Comparison of ENCODE assay signal across 10 cellular contexts in genomic region chr3:31952205-31952604, GRCh38. TPM values are rescaled to one million over a fixed set of nuclear protein-coding genes. Genes with fewer than 3 reads are reported as not detected.
DNase-seq lines count a peak whose midpoint lies in the region; ATAC-seq and TF ChIP-seq lines count a peak whose summit lies in the region.
"Had no signal": no experiment of that assay in that cellular context is flagged by ENCODE, and none has a peak within 500 bp of the region (broad histone marks: within the 10 kb centered on the region; RNA-seq: fewer than 3 reads in every experiment).

No MANE protein-coding gene starts in this region.

- no peaks in the 10 kb centered on the region for H3K27me3 Mint-ChIP-seq in activated naive CD8-positive, alpha-beta T cell treated with anti-CD3 and anti-CD28 coated beads, Interleukin-2, amount 50 U/mL, for 24 hours
- H3K27me3 Mint-ChIP-seq in activated naive CD8-positive, alpha-beta T cell treated with anti-CD3 and anti-CD28 coated beads for 36 hours, result peaks cover 11% of the 10 kb centered on the region
- no peaks in the 10 kb centered on the region for H3K27me3 Mint-ChIP-seq in type B pancreatic cell

- DNase-seq in activated naive CD8-positive, alpha-beta T cell treated with anti-CD3 and anti-CD28 coated beads, Interleukin-2, amount 50 U/mL, for 24 hours, result no peak
- DNase-seq in activated naive CD8-positive, alpha-beta T cell treated with anti-CD3 and anti-CD28 coated beads for 36 hours, result no peak
- DNase-seq in breast epithelium (ENCODE audit: low spot score in 2 of 2), result no peak
- no peak for DNase-seq in putamen (ENCODE audit: low spot score)
- DNase-seq in type B pancreatic cell (ENCODE audit: extremely low spot score, unreplicated experiment), result no peak
- DNase-seq in NOMO-1 treated with dmso at 0.1 percent for 144 hours (lab: John Stamatoyannopoulos, UW; ENCODE audit: unreplicated experiment), result no peak
- DNase-seq: GDM1, NCI-H2227 treated with DMSO at 0.1 percent for 48 hours had no signal

- peaks cover 0 to 9% of the 10 kb centered on the region in 2 donors for H3K4me1 ChIP-seq in breast epithelium

- peaks cover 4% of the 10 kb centered on the region for H3K36me3 Mint-ChIP-seq in activated naive CD8-positive, alpha-beta T cell treated with anti-CD3 and anti-CD28 coated beads, Interleukin-2, amount 50 U/mL, for 24 hours (ENCODE audit: low read depth)
- peaks cover 5% of the 10 kb centered on the region for H3K36me3 Mint-ChIP-seq in activated naive CD8-positive, alpha-beta T cell treated with anti-CD3 and anti-CD28 coated beads for 36 hours
- H3K36me3 Mint-ChIP-seq in type B pancreatic cell, result no peaks in the 10 kb centered on the region

- no peak for TF ChIP-seq POLR2A in breast epithelium (IDR thresholded peaks at IDR 0.05)

- H3K27ac Mint-ChIP-seq in activated naive CD8-positive, alpha-beta T cell treated with anti-CD3 and anti-CD28 coated beads, Interleukin-2, amount 50 U/mL, for 24 hours, result no peak overlapping the region
- H3K27ac Mint-ChIP-seq in activated naive CD8-positive, alpha-beta T cell treated with anti-CD3 and anti-CD28 coated beads for 36 hours, result no peak overlapping the region
- H3K27ac Mint-ChIP-seq in type B pancreatic cell, result no peak overlapping the region

- H3K4me3 ChIP-seq in breast epithelium, result no peak overlapping the region

- ATAC-seq in activated naive CD8-positive, alpha-beta T cell treated with anti-CD3 and anti-CD28 coated beads, Interleukin-2, amount 50 U/mL, for 24 hours, result peak; percentile 40
- peak; percentile 68 for ATAC-seq in HG02610 (IDR thresholded peaks at IDR 0.05; ENCODE audit: unreplicated experiment)
- ATAC-seq in HG03469 (IDR thresholded peaks at IDR 0.05; ENCODE audit: unreplicated experiment), result peak; percentile 85

- peaks cover 7% of the 10 kb centered on the region for H3K4me1 Mint-ChIP-seq in activated naive CD8-positive, alpha-beta T cell treated with anti-CD3 and anti-CD28 coated beads, Interleukin-2, amount 50 U/mL, for 24 hours
- H3K4me1 Mint-ChIP-seq in activated naive CD8-positive, alpha-beta T cell treated with anti-CD3 and anti-CD28 coated beads for 36 hours, result no peaks in the 10 kb centered on the region
- H3K4me1 Mint-ChIP-seq in type B pancreatic cell (ENCODE audit: unreplicated experiment), result peaks cover 14% of the 10 kb centered on the region

- H3K27ac ChIP-seq in breast epithelium, result no peak overlapping the region

- intact Hi-C loops in breast epithelium (cut with DNase I; ENCODE audit: low total_unique reads), result no loop called here

- H3K36me3 ChIP-seq in breast epithelium, result no peaks in the 10 kb centered on the region

- peaks cover 18% of the 10 kb centered on the region for H3K9me3 Mint-ChIP-seq in activated naive CD8-positive, alpha-beta T cell treated with anti-CD3 and anti-CD28 coated beads, Interleukin-2, amount 50 U/mL, for 24 hours
- peaks cover 8% of the 10 kb centered on the region for H3K9me3 Mint-ChIP-seq in activated naive CD8-positive, alpha-beta T cell treated with anti-CD3 and anti-CD28 coated beads for 36 hours
- H3K9me3 Mint-ChIP-seq in type B pancreatic cell, result peaks cover 5% of the 10 kb centered on the region

- H3K9me3 ChIP-seq in breast epithelium, result peaks cover 8% of the 10 kb centered on the region in 2 donors

- no peak for TF ChIP-seq CTCF in breast epithelium (IDR thresholded peaks at IDR 0.05)
- TF ChIP-seq CTCF in type B pancreatic cell (conservative IDR thresholded peaks at IDR 0.05), result no peak

- no peak overlapping the region for H3K4me3 Mint-ChIP-seq in activated naive CD8-positive, alpha-beta T cell treated with anti-CD3 and anti-CD28 coated beads, Interleukin-2, amount 50 U/mL, for 24 hours
- no peak overlapping the region for H3K4me3 Mint-ChIP-seq in activated naive CD8-positive, alpha-beta T cell treated with anti-CD3 and anti-CD28 coated beads for 36 hours
- no peak overlapping the region for H3K4me3 Mint-ChIP-seq in type B pancreatic cell

- H3K27me3 ChIP-seq in breast epithelium, result no peaks in the 10 kb centered on the region

RNA-seq across cellular contexts. Expression of gene OSBPL10, which starts 28.9 kb away (rescaled TPM):
- 1 to 10 TPM; 5.4 to 5.5 TPM for total RNA-seq in activated naive CD8-positive, alpha-beta T cell treated with anti-CD3 and anti-CD28 coated beads for 36 hours
- total RNA-seq in breast epithelium (10 to 100 TPM; 17.6 to 47.4 (median 26.5) TPM), type B pancreatic cell (ENCODE audit: low replicate concordance) (24.4 and 43.6 TPM in 2 replicates)

RNA-seq across cellular contexts. Expression of gene ZNF860, which starts 29.3 kb away (rescaled TPM):
- under 1 TPM; 0.34 to 0.37 TPM for total RNA-seq in activated naive CD8-positive, alpha-beta T cell treated with anti-CD3 and anti-CD28 coated beads for 36 hours
- 1 to 10 TPM in 2 of 3 donors, under 1 TPM in 1; 0.80 to 4.2 (median 3.3) TPM for total RNA-seq in breast epithelium
- total RNA-seq in type B pancreatic cell (ENCODE audit: low replicate concordance), result 2.8 and 7.1 TPM in 2 replicates
